In genomic region chr6:73790572-73790971, GRCh38 we compare ENCODE assay signal across 27 cellular contexts.
"Had no signal": no experiment of that assay in that cellular context is flagged by ENCODE, and none has a peak within 500 bp of the region (broad histone marks: within the 10 kb centered on the region; RNA-seq: fewer than 3 reads in every experiment).

No MANE protein-coding gene starts in this region.

- H3K27ac ChIP-seq: colonic mucosa, gastrocnemius medialis, left lung, neutrophil, pancreas, right lobe of liver, thoracic aorta, tibial nerve, upper lobe of left lung, uterus had no signal

- H3K9me3 Mint-ChIP-seq: dendritic cell treated with granulocyte-macrophage colony-stimulating factor and Interleukin-4, amounts not matched to agents 40 ng/mL and 50 ng/mL, for 4 days; endodermal cell; nephron; stimulated activated naive B cell treated with anti-CD40 and anti-IgM and Interleukin-4, amounts not matched to agents 10 μg/mL and 1 μg/mL and 100 μg/mL, for 72 hours; stimulated activated naive CD8-positive, alpha-beta T cell treated with anti-CD3 and anti-CD28 coated beads, Interleukin-15, Interleukin-2, amounts not matched to agents 100 ng/mL and 50 ng/mL, for 24 hours had no signal

- H3K27me3 ChIP-seq: colonic mucosa, gastrocnemius medialis, left lung, neutrophil, pancreas, right lobe of liver, tibial nerve, upper lobe of left lung, uterus had no signal

- H3K27me3 Mint-ChIP-seq: dendritic cell treated with granulocyte-macrophage colony-stimulating factor and Interleukin-4, amounts not matched to agents 40 ng/mL and 50 ng/mL, for 4 days; naive thymus-derived CD4-positive, alpha-beta T cell; stimulated activated naive B cell treated with anti-CD40 and anti-IgM and Interleukin-4, amounts not matched to agents 10 μg/mL and 1 μg/mL and 100 μg/mL, for 72 hours had no signal

- H3K4me1 ChIP-seq: colonic mucosa, gastrocnemius medialis, left lung, pancreas, right lobe of liver, tibial nerve, upper lobe of left lung, uterus had no signal

- H3K36me3 ChIP-seq: colonic mucosa, gastrocnemius medialis, left lung, neutrophil, pancreas, right lobe of liver, uterus had no signal

- DNase-seq: colonic mucosa; effector CD8-positive, alpha-beta T cell; endodermal cell; foreskin fibroblast; gastrocnemius medialis; head of caudate nucleus; left cardiac atrium; left lung; mesenchymal stem cell; midbrain; naive thymus-derived CD4-positive, alpha-beta T cell; pancreas; retina; right lobe of liver; small intestine; stimulated activated CD4-positive, alpha-beta T cell treated with anti-CD3 and anti-CD28 coated beads, Interleukin-15, amount 100 ng/mL, for 24 hours; stimulated activated CD4-positive, alpha-beta T cell treated with anti-CD3 and anti-CD28 coated beads, Interleukin-2, amount 100 ng/mL, for 48 hours; stimulated activated naive B cell treated with anti-CD40 and anti-IgM and Interleukin-4, amounts not matched to agents 10 μg/mL and 1 μg/mL and 100 μg/mL, for 72 hours; upper lobe of left lung; uterus had no signal

- H3K4me3 ChIP-seq: colonic mucosa, gastrocnemius medialis, left lung, pancreas, right lobe of liver, thoracic aorta, tibial nerve, upper lobe of left lung, uterus had no signal

- H3K9me3 ChIP-seq: colonic mucosa, gastrocnemius medialis, left lung, neutrophil, pancreas, right lobe of liver, thoracic aorta, tibial nerve, upper lobe of left lung, uterus had no signal

- H3K4me1 Mint-ChIP-seq: endodermal cell; nephron; stimulated activated naive B cell treated with anti-CD40 and anti-IgM and Interleukin-4, amounts not matched to agents 10 μg/mL and 1 μg/mL and 100 μg/mL, for 72 hours had no signal

- H3K27ac Mint-ChIP-seq: dendritic cell treated with granulocyte-macrophage colony-stimulating factor and Interleukin-4, amounts not matched to agents 40 ng/mL and 50 ng/mL, for 4 days; endodermal cell; naive thymus-derived CD4-positive, alpha-beta T cell; nephron; stimulated activated naive B cell treated with anti-CD40 and anti-IgM and Interleukin-4, amounts not matched to agents 10 μg/mL and 1 μg/mL and 100 μg/mL, for 72 hours; stimulated activated naive CD8-positive, alpha-beta T cell treated with anti-CD3 and anti-CD28 coated beads, Interleukin-15, Interleukin-2, amounts not matched to agents 100 ng/mL and 50 ng/mL, for 24 hours had no signal

- H3K4me3 Mint-ChIP-seq: dendritic cell treated with granulocyte-macrophage colony-stimulating factor and Interleukin-4, amounts not matched to agents 40 ng/mL and 50 ng/mL, for 4 days; endodermal cell; naive thymus-derived CD4-positive, alpha-beta T cell; nephron; stimulated activated naive B cell treated with anti-CD40 and anti-IgM and Interleukin-4, amounts not matched to agents 10 μg/mL and 1 μg/mL and 100 μg/mL, for 72 hours; stimulated activated naive CD8-positive, alpha-beta T cell treated with anti-CD3 and anti-CD28 coated beads, Interleukin-15, Interleukin-2, amounts not matched to agents 100 ng/mL and 50 ng/mL, for 24 hours had no signal

- FAIRE-seq: islet of Langerhans, pancreas, small intestine had no signal
